ENCODE assay signal across 10 cellular contexts in the genomic region with DNA sequence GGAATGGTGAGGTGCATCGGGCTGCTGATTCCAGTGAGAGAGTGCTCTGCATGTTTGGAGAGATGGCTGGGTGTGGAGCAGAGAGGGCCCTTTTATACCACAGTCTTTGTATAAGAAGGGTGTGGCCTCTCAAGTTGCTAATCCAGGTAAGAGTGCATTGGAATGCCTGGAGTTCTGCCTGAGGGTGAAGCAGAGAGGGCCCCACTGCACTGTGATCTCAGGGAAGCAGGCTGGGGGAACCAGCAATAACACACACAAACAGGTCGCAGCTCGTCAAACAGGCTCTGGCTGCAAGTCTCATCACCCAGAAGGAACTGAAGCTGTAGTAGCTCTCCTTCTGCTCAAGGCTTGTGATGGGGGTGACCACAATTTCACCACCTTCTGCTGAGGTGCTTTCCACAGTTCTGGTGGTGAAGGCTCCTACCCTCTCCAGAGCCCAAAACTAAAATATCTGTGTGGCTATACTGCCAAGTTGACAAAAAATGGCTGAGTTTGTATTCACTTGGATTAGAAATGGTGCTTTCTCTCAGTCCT.
"Had no signal": no experiment of that assay in that cellular context is flagged by ENCODE, and none has a peak within 500 bp of the region (broad histone marks: within the 10 kb centered on the region; RNA-seq: fewer than 3 reads in every experiment).

No MANE protein-coding gene starts in this region.

- DNase-seq: activated naive CD4-positive, alpha-beta T cell treated with anti-CD3 and anti-CD28 coated beads, Interleukin-2, amount 10 ng/mL, durations not matched to agents 7 days and 5 days; caudate nucleus; colonic mucosa; hippocampal formation; lower lobe of right lung; midbrain; thyroid gland; uterus had no signal

- H3K4me3 ChIP-seq: colonic mucosa, lower lobe of right lung, neural progenitor cell, skin epidermis, thyroid gland, uterus had no signal
